Comparison of ENCODE assay signal across 1 cellular context in genomic region chr10:987906-988666, GRCh38.
TF ChIP-seq lines count a peak whose summit lies in the region.

Gene GTPBP4, plus strand, starts transcription at chr10:988434. Its CDS starts 46 bp downstream, at chr10:988480.

TF ChIP-seq in GM23338, 12 proteins besides CTCF, POLR2A, EP300 and RAD21 (continued from another document):
- TF ChIP-seq ZNF462 (CRISPR knock-in tag; IDR thresholded peaks at IDR 0.05) (no peak), ZNF331 (CRISPR knock-in tag; IDR thresholded peaks at IDR 0.05; ENCODE audit: low read depth) (no peak)
